1 cellular context compared by ENCODE assay signal in the genomic region with DNA sequence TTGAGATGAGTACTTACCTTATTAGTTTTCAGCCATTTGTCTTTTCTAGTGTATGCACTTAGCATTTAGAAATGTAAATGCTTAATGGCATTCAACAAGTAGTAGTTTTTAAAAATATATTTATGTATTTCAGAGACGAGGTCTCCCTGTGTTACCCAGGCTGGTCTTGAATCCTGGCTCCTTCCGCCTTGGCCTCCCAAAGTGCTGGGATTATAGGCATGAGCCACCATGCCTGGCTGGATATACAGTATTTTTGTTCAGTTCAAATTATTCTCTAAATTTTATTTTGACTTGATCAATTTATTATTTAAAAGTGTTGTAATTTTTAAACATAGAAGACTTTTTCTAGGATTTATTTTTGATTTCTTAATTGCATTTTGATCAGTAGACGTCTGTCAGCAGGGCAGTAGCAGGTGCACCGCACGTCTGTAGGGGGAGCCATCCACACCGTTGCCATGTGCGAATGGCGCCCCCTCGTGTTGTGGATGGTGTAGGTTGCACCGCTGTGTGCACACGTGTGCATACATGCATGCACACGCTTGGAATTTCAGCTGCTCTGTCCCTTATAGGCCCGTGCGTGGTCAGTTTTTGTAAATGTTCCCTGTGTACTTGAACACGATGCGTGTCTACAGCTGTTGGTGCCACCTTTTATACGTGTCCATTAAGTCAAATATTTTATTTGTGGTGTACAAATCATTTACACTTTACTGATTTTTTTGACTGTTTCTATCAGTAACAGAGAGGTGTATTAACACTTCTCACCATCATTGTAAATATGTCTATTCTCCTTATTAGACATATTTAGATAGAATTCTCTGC.
A peak's percentile ranks its signal among the peaks of the same experiment; 100 is the strongest.
TF ChIP-seq lines count a peak whose summit lies in the region.

No MANE protein-coding gene starts in this region.

TF ChIP-seq in HepG2, 621 proteins besides CTCF, POLR2A, EP300 and RAD21 (continued from another document and continues in another):
- TF ChIP-seq, protein P1, sequence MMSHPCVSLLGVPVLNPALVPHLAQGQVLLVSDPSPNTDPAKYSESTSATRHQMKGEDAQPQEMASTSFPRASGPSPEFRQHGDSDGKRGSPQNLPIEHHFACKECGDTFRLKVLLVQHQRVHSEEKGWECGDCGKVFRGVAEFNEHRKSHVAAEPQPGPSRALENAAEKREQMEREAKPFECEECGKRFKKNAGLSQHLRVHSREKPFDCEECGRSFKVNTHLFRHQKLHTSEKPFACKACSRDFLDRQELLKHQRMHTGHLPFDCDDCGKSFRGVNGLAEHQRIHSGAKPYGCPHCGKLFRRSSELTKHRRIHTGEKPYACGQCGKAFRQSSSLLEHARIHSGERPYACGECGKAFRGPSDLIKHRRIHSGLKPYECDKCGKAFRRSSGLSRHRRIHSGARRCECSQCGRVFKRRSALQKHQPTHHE (CRISPR knock-in tag; IDR thresholded peaks at IDR 0.05; ENCODE audit: borderline replicate concordance): no peak
- TF ChIP-seq PAX8 (CRISPR knock-in tag; IDR thresholded peaks at IDR 0.05; ENCODE audit: borderline replicate concordance) (0 out of 2 replicates have a peak, but pooled peaks have one; percentile 45), ZNF160 (CRISPR knock-in tag; IDR thresholded peaks at IDR 0.05) (no peak), KLF9 (CRISPR knock-in tag; IDR thresholded peaks at IDR 0.05; ENCODE audit: low read depth) (no peak), POLR2AphosphoS2 (IDR thresholded peaks at IDR 0.05; ENCODE audit: low read depth, low read length) (no peak), SRSF4 (IDR thresholded peaks at IDR 0.05; ENCODE audit: low read depth, low read length, poor library complexity, severe bottlenecking) (no peak), USF2 (IDR thresholded peaks at IDR 0.05; ENCODE audit: low read depth, low read length) (peak; percentile 50; the same call in 1 of the 2 replicates), USF2 (CRISPR knock-in tag; IDR thresholded peaks at IDR 0.05; ENCODE audit: borderline replicate concordance) (no peak; the same call in 1 of the 2 replicates), ZNF20 (CRISPR knock-in tag; IDR thresholded peaks at IDR 0.05) (no peak), RAD51 (IDR thresholded peaks at IDR 0.05; ENCODE audit: borderline replicate concordance) (no peak), MED13 (CRISPR knock-in tag; IDR thresholded peaks at IDR 0.05) (no peak), GLMP (CRISPR knock-in tag; IDR thresholded peaks at IDR 0.05; ENCODE audit: borderline replicate concordance) (no peak), ZNF33B (CRISPR knock-in tag; IDR thresholded peaks at IDR 0.05) (no peak), MLX (CRISPR knock-in tag; IDR thresholded peaks at IDR 0.05) (no peak), ZNF768 (CRISPR knock-in tag; IDR thresholded peaks at IDR 0.05) (peak; percentile 81; the same call in 1 of the 2 replicates), ZIK1 (CRISPR knock-in tag; IDR thresholded peaks at IDR 0.05; ENCODE audit: borderline replicate concordance, low read depth) (no peak), ZNF878 (CRISPR knock-in tag; IDR thresholded peaks at IDR 0.05) (no peak), SALL2 (CRISPR knock-in tag; IDR thresholded peaks at IDR 0.05) (0 out of 2 replicates have a peak, but pooled peaks have one; percentile 40), ZNF710 (CRISPR knock-in tag; IDR thresholded peaks at IDR 0.05; ENCODE audit: borderline replicate concordance) (no peak), HHEX (CRISPR knock-in tag; IDR thresholded peaks at IDR 0.05) (no peak), ZNF484 (CRISPR knock-in tag; IDR thresholded peaks at IDR 0.05; ENCODE audit: borderline replicate concordance, low read depth) (no peak), ARNT2 (CRISPR knock-in tag; IDR thresholded peaks at IDR 0.05; ENCODE audit: low read depth) (peak; percentile 56; the same call in 1 of the 2 replicates), ZNF432 (CRISPR knock-in tag; IDR thresholded peaks at IDR 0.05; ENCODE audit: borderline replicate concordance) (no peak), SKIL (CRISPR knock-in tag; IDR thresholded peaks at IDR 0.05; ENCODE audit: borderline replicate concordance) (no peak), GABPB1 (CRISPR knock-in tag; IDR thresholded peaks at IDR 0.05) (peak; percentile 56), ZNF660 (CRISPR knock-in tag; IDR thresholded peaks at IDR 0.05; ENCODE audit: borderline replicate concordance, low read depth) (no peak), HOXA5 (CRISPR knock-in tag; IDR thresholded peaks at IDR 0.05) (peak; percentile 54; the same call in 1 of the 2 replicates), HCFC1 (IDR thresholded peaks at IDR 0.05; ENCODE audit: low read depth, low read length) (no peak), SRY (CRISPR knock-in tag; IDR thresholded peaks at IDR 0.05) (no peak), ZMYM3 (CRISPR knock-in tag; IDR thresholded peaks at IDR 0.05) (peak; percentile 81), ARID4A (CRISPR knock-in tag; IDR thresholded peaks at IDR 0.05; ENCODE audit: borderline replicate concordance) (peak; percentile 67; the same call in 1 of the 2 replicates)
- TF ChIP-seq, protein P2, sequence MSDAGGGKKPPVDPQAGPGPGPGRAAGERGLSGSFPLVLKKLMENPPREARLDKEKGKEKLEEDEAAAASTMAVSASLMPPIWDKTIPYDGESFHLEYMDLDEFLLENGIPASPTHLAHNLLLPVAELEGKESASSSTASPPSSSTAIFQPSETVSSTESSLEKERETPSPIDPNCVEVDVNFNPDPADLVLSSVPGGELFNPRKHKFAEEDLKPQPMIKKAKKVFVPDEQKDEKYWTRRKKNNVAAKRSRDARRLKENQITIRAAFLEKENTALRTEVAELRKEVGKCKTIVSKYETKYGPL (CRISPR knock-in tag; IDR thresholded peaks at IDR 0.05): no peak
- TF ChIP-seq, protein P3, sequence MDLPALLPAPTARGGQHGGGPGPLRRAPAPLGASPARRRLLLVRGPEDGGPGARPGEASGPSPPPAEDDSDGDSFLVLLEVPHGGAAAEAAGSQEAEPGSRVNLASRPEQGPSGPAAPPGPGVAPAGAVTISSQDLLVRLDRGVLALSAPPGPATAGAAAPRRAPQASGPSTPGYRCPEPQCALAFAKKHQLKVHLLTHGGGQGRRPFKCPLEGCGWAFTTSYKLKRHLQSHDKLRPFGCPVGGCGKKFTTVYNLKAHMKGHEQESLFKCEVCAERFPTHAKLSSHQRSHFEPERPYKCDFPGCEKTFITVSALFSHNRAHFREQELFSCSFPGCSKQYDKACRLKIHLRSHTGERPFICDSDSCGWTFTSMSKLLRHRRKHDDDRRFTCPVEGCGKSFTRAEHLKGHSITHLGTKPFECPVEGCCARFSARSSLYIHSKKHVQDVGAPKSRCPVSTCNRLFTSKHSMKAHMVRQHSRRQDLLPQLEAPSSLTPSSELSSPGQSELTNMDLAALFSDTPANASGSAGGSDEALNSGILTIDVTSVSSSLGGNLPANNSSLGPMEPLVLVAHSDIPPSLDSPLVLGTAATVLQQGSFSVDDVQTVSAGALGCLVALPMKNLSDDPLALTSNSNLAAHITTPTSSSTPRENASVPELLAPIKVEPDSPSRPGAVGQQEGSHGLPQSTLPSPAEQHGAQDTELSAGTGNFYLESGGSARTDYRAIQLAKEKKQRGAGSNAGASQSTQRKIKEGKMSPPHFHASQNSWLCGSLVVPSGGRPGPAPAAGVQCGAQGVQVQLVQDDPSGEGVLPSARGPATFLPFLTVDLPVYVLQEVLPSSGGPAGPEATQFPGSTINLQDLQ (CRISPR knock-in tag; IDR thresholded peaks at IDR 0.05): no peak
- TF ChIP-seq, protein P4, sequence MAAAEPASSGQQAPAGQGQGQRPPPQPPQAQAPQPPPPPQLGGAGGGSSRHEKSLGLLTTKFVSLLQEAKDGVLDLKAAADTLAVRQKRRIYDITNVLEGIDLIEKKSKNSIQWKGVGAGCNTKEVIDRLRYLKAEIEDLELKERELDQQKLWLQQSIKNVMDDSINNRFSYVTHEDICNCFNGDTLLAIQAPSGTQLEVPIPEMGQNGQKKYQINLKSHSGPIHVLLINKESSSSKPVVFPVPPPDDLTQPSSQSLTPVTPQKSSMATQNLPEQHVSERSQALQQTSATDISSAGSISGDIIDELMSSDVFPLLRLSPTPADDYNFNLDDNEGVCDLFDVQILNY (CRISPR knock-in tag; conservative IDR thresholded peaks at IDR 0.05): no peak
- TF ChIP-seq, protein P5, sequence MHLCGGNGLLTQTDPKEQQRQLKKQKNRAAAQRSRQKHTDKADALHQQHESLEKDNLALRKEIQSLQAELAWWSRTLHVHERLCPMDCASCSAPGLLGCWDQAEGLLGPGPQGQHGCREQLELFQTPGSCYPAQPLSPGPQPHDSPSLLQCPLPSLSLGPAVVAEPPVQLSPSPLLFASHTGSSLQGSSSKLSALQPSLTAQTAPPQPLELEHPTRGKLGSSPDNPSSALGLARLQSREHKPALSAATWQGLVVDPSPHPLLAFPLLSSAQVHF (CRISPR knock-in tag; IDR thresholded peaks at IDR 0.05): no peak
